Comparison of ENCODE assay signal across 25 cellular contexts in the genomic region with DNA sequence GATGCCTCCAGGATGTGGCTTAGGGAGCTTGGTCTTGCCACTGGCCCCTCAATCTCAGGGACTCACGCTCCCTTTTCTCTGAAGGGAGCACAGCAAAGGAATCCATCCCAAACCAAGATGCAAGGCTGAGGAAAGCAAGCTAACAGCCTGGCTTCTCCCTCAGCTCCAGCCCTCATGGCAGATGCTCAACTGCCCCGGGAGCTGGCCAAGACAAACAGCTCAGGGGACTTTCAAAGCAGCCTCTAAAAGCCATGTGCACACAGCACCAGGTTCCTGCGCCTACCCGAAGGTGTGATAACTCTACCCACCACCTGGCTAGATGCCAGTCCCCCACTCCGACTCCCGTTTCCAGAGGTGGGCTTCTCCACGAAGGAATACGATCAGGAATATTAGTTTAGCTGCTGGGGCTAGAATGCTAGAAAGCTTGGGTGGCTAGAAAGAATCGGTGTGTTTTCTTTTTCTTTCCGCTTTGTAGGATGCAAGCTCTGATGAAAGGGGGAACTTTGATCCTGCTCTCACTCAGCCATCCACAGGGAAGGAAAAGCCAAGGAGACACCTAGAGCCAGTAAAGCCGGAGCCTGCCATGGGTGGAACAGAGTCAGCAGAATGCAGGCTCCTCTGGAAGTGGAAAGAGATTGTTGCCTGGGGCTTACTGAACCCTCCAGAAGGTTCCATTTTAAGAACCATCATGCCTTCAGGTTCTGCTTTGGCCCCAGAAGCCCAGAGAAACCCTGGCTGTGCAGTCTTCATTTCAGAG.
"Had no signal": no experiment of that assay in that cellular context is flagged by ENCODE, and none has a peak within 500 bp of the region (broad histone marks: within the 10 kb centered on the region; RNA-seq: fewer than 3 reads in every experiment).

No MANE protein-coding gene starts in this region.

- H3K4me3 ChIP-seq: gastroesophageal sphincter, heart left ventricle, lower lobe of right lung, SK-N-MC, skin epidermis, suprapubic skin had no signal

- H3K9me3 ChIP-seq: gastroesophageal sphincter, heart left ventricle, lower lobe of right lung, suprapubic skin had no signal

- H3K27ac Mint-ChIP-seq: activated B cell treated with CpG ODN at 0.5 μM for 24 hours; activated CD8-positive, alpha-beta T cell treated with anti-CD3 and anti-CD28 coated beads, Interleukin-2, amount 10 ng/mL, durations not matched to agents 7 days and 5 days; activated naive CD4-positive, alpha-beta T cell treated with anti-CD3 and anti-CD28 coated beads, Interleukin-2, amount 10 ng/mL, durations not matched to agents 7 days and 5 days; activated naive CD8-positive, alpha-beta T cell treated with anti-CD3 and anti-CD28 coated beads, Interleukin-2, amount 50 U/mL, for 24 hours; immature natural killer cell; natural killer cell; T-cell; type B pancreatic cell had no signal

- H3K36me3 Mint-ChIP-seq: activated naive CD4-positive, alpha-beta T cell treated with anti-CD3 and anti-CD28 coated beads, Interleukin-2, amount 10 ng/mL, durations not matched to agents 7 days and 5 days; immature natural killer cell; natural killer cell; T-cell; type B pancreatic cell had no signal

- H3K36me3 ChIP-seq: gastroesophageal sphincter, heart left ventricle, lower lobe of right lung, suprapubic skin had no signal

- H3K27me3 Mint-ChIP-seq: activated naive CD4-positive, alpha-beta T cell treated with anti-CD3 and anti-CD28 coated beads, Interleukin-2, amount 10 ng/mL, durations not matched to agents 7 days and 5 days had no signal

- H3K4me1 ChIP-seq: gastroesophageal sphincter, heart left ventricle, lower lobe of right lung had no signal

- H3K4me3 Mint-ChIP-seq: activated B cell treated with CpG ODN at 0.5 μM for 24 hours; activated CD8-positive, alpha-beta T cell treated with anti-CD3 and anti-CD28 coated beads, Interleukin-2, amount 10 ng/mL, durations not matched to agents 7 days and 5 days; activated naive CD4-positive, alpha-beta T cell treated with anti-CD3 and anti-CD28 coated beads, Interleukin-2, amount 10 ng/mL, durations not matched to agents 7 days and 5 days; activated naive CD8-positive, alpha-beta T cell treated with anti-CD3 and anti-CD28 coated beads, Interleukin-2, amount 50 U/mL, for 24 hours; activated T-cell treated with anti-CD3 and anti-CD28 coated beads, Interleukin-2, amount 50 U/mL, for 4 hours; immature natural killer cell; natural killer cell; T-cell; type B pancreatic cell had no signal

- H3K27me3 ChIP-seq: gastroesophageal sphincter had no signal

- ATAC-seq: activated CD8-positive, alpha-beta T cell treated with anti-CD3 and anti-CD28 coated beads, Interleukin-2, amount 10 ng/mL, durations not matched to agents 7 days and 5 days; activated naive CD8-positive, alpha-beta T cell treated with anti-CD3 and anti-CD28 coated beads, Interleukin-2, amount 50 U/mL, for 24 hours; activated T-cell treated with anti-CD3 and anti-CD28 coated beads, Interleukin-2, amount 50 U/mL, for 4 hours; esophagus mucosa; gastroesophageal sphincter; natural killer cell; stimulated activated naive CD8-positive, alpha-beta T cell treated with anti-CD3 and anti-CD28 coated beads, Interleukin-15, Interleukin-2, amounts not matched to agents 100 U/mL and 50 U/mL, for 24 hours; T-cell had no signal

- H3K9me3 Mint-ChIP-seq: activated B cell treated with CpG ODN at 0.5 μM for 24 hours; activated naive CD4-positive, alpha-beta T cell treated with anti-CD3 and anti-CD28 coated beads, Interleukin-2, amount 10 ng/mL, durations not matched to agents 7 days and 5 days; activated naive CD8-positive, alpha-beta T cell treated with anti-CD3 and anti-CD28 coated beads, Interleukin-2, amount 50 U/mL, for 24 hours; activated T-cell treated with anti-CD3 and anti-CD28 coated beads, Interleukin-2, amount 50 U/mL, for 4 hours; immature natural killer cell; natural killer cell; T-cell; type B pancreatic cell had no signal

- DNase-seq: activated B cell treated with CpG ODN at 0.5 μM for 24 hours; activated CD4-positive, alpha-beta T cell treated with anti-CD3 and anti-CD28 coated beads for 48 hours; activated CD8-positive, alpha-beta T cell treated with anti-CD3 and anti-CD28 coated beads, Interleukin-2, amount 10 ng/mL, durations not matched to agents 7 days and 5 days; activated effector memory CD4-positive, alpha-beta T cell treated with Interleukin-2 at 50 U/mL for 16 hours; activated naive CD4-positive, alpha-beta T cell treated with anti-CD3 and anti-CD28 coated beads, Interleukin-2, amount 10 ng/mL, durations not matched to agents 7 days and 5 days; activated naive CD8-positive, alpha-beta T cell treated with anti-CD3 and anti-CD28 coated beads, Interleukin-2, amount 50 U/mL, for 24 hours; activated T-cell treated with anti-CD3 and anti-CD28 coated beads, Interleukin-2, amount 50 U/mL, for 4 hours; anterior cingulate cortex; cerebellar nuclear complex; cortex of kidney; effector CD8-positive, alpha-beta T cell; immature natural killer cell; lower lobe of right lung; natural killer cell; posterior cingulate gyrus; retina; stimulated activated naive CD8-positive, alpha-beta T cell treated with anti-CD3 and anti-CD28 coated beads, Interleukin-15, Interleukin-2, amounts not matched to agents 100 U/mL and 50 U/mL, for 24 hours; T-cell had no signal

- H3K27ac ChIP-seq: gastroesophageal sphincter, heart left ventricle, lower lobe of right lung, SK-N-MC, skin epidermis, suprapubic skin had no signal

- H3K4me1 Mint-ChIP-seq: activated B cell treated with CpG ODN at 0.5 μM for 24 hours; activated naive CD4-positive, alpha-beta T cell treated with anti-CD3 and anti-CD28 coated beads, Interleukin-2, amount 10 ng/mL, durations not matched to agents 7 days and 5 days; activated naive CD8-positive, alpha-beta T cell treated with anti-CD3 and anti-CD28 coated beads, Interleukin-2, amount 50 U/mL, for 24 hours; immature natural killer cell; natural killer cell; T-cell had no signal
